8 cellular contexts compared by ENCODE assay signal in the genomic region with DNA sequence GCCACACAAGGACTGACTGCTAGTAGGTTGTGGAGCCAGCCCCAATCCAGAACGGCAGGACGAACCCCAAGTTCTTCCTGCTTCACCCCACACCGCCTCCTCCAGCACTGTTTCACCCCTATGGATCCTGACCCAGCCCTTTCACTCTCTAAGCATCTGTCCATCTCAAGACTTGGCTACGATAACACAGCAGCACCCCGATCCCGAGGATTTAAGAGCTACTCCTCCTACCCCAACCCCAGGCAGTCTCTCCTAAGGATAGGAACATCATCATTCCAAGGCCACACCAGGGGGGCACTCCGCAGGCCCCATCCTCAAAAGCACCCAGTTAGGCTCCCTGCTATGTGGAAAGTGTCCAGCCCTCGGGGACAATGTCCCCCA. TPM values are rescaled to one million over a fixed set of nuclear protein-coding genes. Genes with fewer than 3 reads are reported as not detected.
DNase-seq lines count a peak whose midpoint lies in the region; ATAC-seq, FAIRE-seq and TF ChIP-seq lines count a peak whose summit lies in the region.

No MANE protein-coding gene starts in this region.

- CTCF ChIA-PET in activated CD4-positive, alpha-beta T cell treated with anti-CD3 and anti-CD28 coated beads, Interleukin-2, amount 10 ng/mL, durations not matched to agents 7 days and 5 days (lab: Charles Lee): interaction anchor here (0.5 to 3.3 kb wide), 12 partner anchors 11 to 552 kb away, joined by 3 to 13 read pairs (median 4); a partner anchor contains a TSS

- H3K36me3 Mint-ChIP-seq in activated CD4-positive, alpha-beta T cell treated with anti-CD3 and anti-CD28 coated beads, Interleukin-2, amount 10 ng/mL, durations not matched to agents 7 days and 5 days (ENCODE audit: low read depth): peaks cover 13% of the 10 kb centered on the region

- H3K9me1 ChIP-seq in keratinocyte (ENCODE audit: control insufficient read depth, extremely low read depth, insufficient read depth, low read length): no peaks in the 10 kb centered on the region

- H3K4me3 Mint-ChIP-seq in activated CD4-positive, alpha-beta T cell treated with anti-CD3 and anti-CD28 coated beads, Interleukin-2, amount 10 ng/mL, durations not matched to agents 7 days and 5 days: peak overlapping the region; percentile 92

- H3K27me3 ChIP-seq in brain microvascular endothelial cell (replicated peaks) (no peaks in the 10 kb centered on the region), keratinocyte (ENCODE audit: control insufficient read depth, extremely low read depth, insufficient read depth, low read length) (no peaks in the 10 kb centered on the region), subcutaneous abdominal adipose tissue (ENCODE audit: control insufficient read depth in 5 of 5, insufficient read depth in 4 of 5, low read length in 5 of 5) (no peaks in the 10 kb centered on the region)

- DNase-seq in activated CD4-positive, alpha-beta T cell treated with anti-CD3 and anti-CD28 coated beads, Interleukin-2, amount 10 ng/mL, durations not matched to agents 7 days and 5 days: no peak
- DNase-seq in activated CD4-positive, alpha-beta T cell treated with anti-CD3 and anti-CD28 coated beads for 4 hours: no peak
- peak; percentile 16 for DNase-seq in M059J (ENCODE audit: low read depth)
- DNase-seq in brain microvascular endothelial cell: no peak
- no peak for DNase-seq in keratinocyte (ENCODE audit: low read depth, low spot score)
- DNase-seq in NCI-H524 treated with DMSO at 0.1 percent for 48 hours (lab: John Stamatoyannopoulos, UW): no peak

- H3K79me2 ChIP-seq in keratinocyte (ENCODE audit: control insufficient read depth, insufficient read depth, low read length): peaks cover 8% of the 10 kb centered on the region

- H2AFZ ChIP-seq in keratinocyte (ENCODE audit: control insufficient read depth, low read length): peak overlapping the region; percentile 64

- H3K4me1 Mint-ChIP-seq in activated CD4-positive, alpha-beta T cell treated with anti-CD3 and anti-CD28 coated beads, Interleukin-2, amount 10 ng/mL, durations not matched to agents 7 days and 5 days: peaks cover 26% of the 10 kb centered on the region

- no peaks in the 10 kb centered on the region for H3K9me3 Mint-ChIP-seq in activated CD4-positive, alpha-beta T cell treated with anti-CD3 and anti-CD28 coated beads, Interleukin-2, amount 10 ng/mL, durations not matched to agents 7 days and 5 days

- H3K9me3 ChIP-seq in keratinocyte (ENCODE audit: control insufficient read depth, low read depth, low read length): no peaks in the 10 kb centered on the region
- no peaks in the 10 kb centered on the region for H3K9me3 ChIP-seq in subcutaneous abdominal adipose tissue (ENCODE audit: control insufficient read depth in 5 of 5, low read length in 5 of 5)

- POLR2A ChIA-PET in activated CD4-positive, alpha-beta T cell treated with anti-CD3 and anti-CD28 coated beads, Interleukin-2, amount 10 ng/mL, durations not matched to agents 7 days and 5 days (lab: Charles Lee): no interaction called here

- H3K27ac ChIP-seq in brain microvascular endothelial cell (peak overlapping the region; percentile 51), keratinocyte (ENCODE audit: control insufficient read depth, insufficient read depth, low read length) (peak overlapping the region; percentile 48), subcutaneous abdominal adipose tissue (ENCODE audit: low read depth, low read length) (peak overlapping the region; percentile 79)

- peak overlapping the region; percentile 87 for H3K9ac ChIP-seq in keratinocyte (ENCODE audit: control insufficient read depth, extremely low read depth, insufficient read depth, low read length)
- peak overlapping the region; percentile 87 to 95 (median 91) for H3K9ac ChIP-seq in subcutaneous abdominal adipose tissue (ENCODE audit: low read length in 5 of 5)

- H4K20me1 ChIP-seq in keratinocyte (ENCODE audit: control insufficient read depth, extremely low read depth, insufficient read depth, low read length): no peaks in the 10 kb centered on the region

- peak overlapping the region; percentile 73 for H3K4me3 ChIP-seq in brain microvascular endothelial cell (ENCODE audit: low read depth, low read length)
- H3K4me3 ChIP-seq in keratinocyte (ENCODE audit: control insufficient read depth in 2 of 3, extremely low read depth in 1 of 3, insufficient read depth in 2 of 3, low read depth in 1 of 3, low read length in 3 of 3): peak overlapping the region; percentile 64 to 91 (median 85)
- H3K4me3 ChIP-seq in subcutaneous abdominal adipose tissue (ENCODE audit: low read depth in 1 of 5, low read length in 5 of 5): peak overlapping the region; percentile 75 to 95 (median 86)

- H3K36me3 ChIP-seq in brain microvascular endothelial cell (replicated peaks) (no peaks in the 10 kb centered on the region), keratinocyte (ENCODE audit: control insufficient read depth in 2 of 2, extremely low read depth in 1 of 2, insufficient read depth in 2 of 2, low read length in 2 of 2) (peaks cover 0 to 4% of the 10 kb centered on the region in 2 experiments), subcutaneous abdominal adipose tissue (ENCODE audit: control insufficient read depth in 5 of 5, insufficient read depth in 5 of 5, low read length in 5 of 5) (peaks cover 0 to 10% (median 4%) of the 10 kb centered on the region in 5 donors)

- peak overlapping the region; percentile 84 for H3K4me2 ChIP-seq in keratinocyte (ENCODE audit: control insufficient read depth, extremely low read depth, insufficient read depth, low read depth, low read length)

- TF ChIP-seq CTCF in brain microvascular endothelial cell (IDR thresholded peaks at IDR 0.05; ENCODE audit: low read depth, low read length, missing control alignments) (no peak), keratinocyte (optimal IDR thresholded peaks at IDR 0.05 in 1 of 3, IDR thresholded peaks at IDR 0.05 in 1 of 3, conservative IDR thresholded peaks at IDR 0.05 in 1 of 3; ENCODE audit: extremely low read depth in 1 of 3, insufficient read depth in 2 of 3, low read length in 3 of 3) (no peak)

- in situ Hi-C loops in brain microvascular endothelial cell (cut with HindIII; ENCODE audit: low pct_ligation_motif_present, low sequenced_read_pairs): no loop called here

- H3K4me1 ChIP-seq in keratinocyte (ENCODE audit: control insufficient read depth, extremely low read depth, insufficient read depth, low read length) (peaks cover 6% of the 10 kb centered on the region), subcutaneous abdominal adipose tissue (ENCODE audit: control insufficient read depth in 5 of 5, insufficient read depth in 5 of 5, low read length in 5 of 5) (peaks cover 4 to 18% (median 16%) of the 10 kb centered on the region in 5 donors)

- ATAC-seq in GM21526 (IDR thresholded peaks at IDR 0.05; ENCODE audit: low FRiP score, unreplicated experiment): no peak

- peak overlapping the region; percentile 91 for H3K27ac Mint-ChIP-seq in activated CD4-positive, alpha-beta T cell treated with anti-CD3 and anti-CD28 coated beads, Interleukin-2, amount 10 ng/mL, durations not matched to agents 7 days and 5 days

- dilution Hi-C loops in keratinocyte (cut with MboI; ENCODE audit: extremely low pct_ligation_motif_present, low sequenced_read_pairs): no loop called here

- no peaks in the 10 kb centered on the region for H3K27me3 Mint-ChIP-seq in activated CD4-positive, alpha-beta T cell treated with anti-CD3 and anti-CD28 coated beads, Interleukin-2, amount 10 ng/mL, durations not matched to agents 7 days and 5 days

- FAIRE-seq in keratinocyte (lab: Jason Lieb, UNC): no peak

RNA-seq across cellular contexts. Expression of a gene that starts 0.7 kb away (rescaled TPM):
- 10 to 100 TPM; 20.4 to 20.5 TPM for total RNA-seq in activated CD4-positive, alpha-beta T cell treated with anti-CD3 and anti-CD28 coated beads, Interleukin-2, amount 10 ng/mL, durations not matched to agents 7 days and 5 days
- total RNA-seq in M059J (2014; rRNA removed; shearing (Covaris generic)): 10.7 and 15.2 TPM in 2 replicates
- polyA plus RNA-seq in keratinocyte: 7.4 to 11.0 TPM (median 10.9 TPM) in 3 replicates
- 9.6 TPM for polyA plus RNA-seq in keratinocyte (2011; ENCODE audit: low read depth)
- polyA plus RNA-seq in keratinocyte (2011; cell fraction: cytosol; rRNA removed): 12.1 and 13.2 TPM in 2 replicates
- polyA plus RNA-seq in keratinocyte (2011; cell fraction: nucleus; rRNA removed): 9.7 and 11.2 TPM in 2 replicates
- polyA plus RNA-seq in keratinocyte (2012; ENCODE audit: low replicate concordance): 9.0 and 11.3 TPM in 2 replicates
- polyA minus RNA-seq in keratinocyte: 5.6 to 8.8 TPM (median 6.1 TPM) in 3 replicates
- polyA minus RNA-seq in keratinocyte (2011; cell fraction: cytosol; rRNA and poly(A)+ RNA removed): 6.5 TPM
- 3.4 and 8.7 TPM in 2 replicates for polyA minus RNA-seq in keratinocyte (2011; cell fraction: nucleus; rRNA and poly(A)+ RNA removed)

RNA-seq across cellular contexts. Expression of a gene that starts 16.8 kb away (rescaled TPM):
- total RNA-seq in activated CD4-positive, alpha-beta T cell treated with anti-CD3 and anti-CD28 coated beads, Interleukin-2, amount 10 ng/mL, durations not matched to agents 7 days and 5 days: 10 to 100 TPM; 47.7 to 55.2 TPM
- 17.3 and 19.0 TPM in 2 replicates for total RNA-seq in M059J (2014; rRNA removed; shearing (Covaris generic))
- 1.8 to 8.6 TPM (median 5.1 TPM) in 3 replicates for polyA plus RNA-seq in keratinocyte
- 1.6 TPM for polyA plus RNA-seq in keratinocyte (2011; ENCODE audit: low read depth)
- polyA plus RNA-seq in keratinocyte (2011; cell fraction: cytosol; rRNA removed): 1.9 and 3.7 TPM in 2 replicates
- 2.5 and 4.1 TPM in 2 replicates for polyA plus RNA-seq in keratinocyte (2011; cell fraction: nucleus; rRNA removed)
- polyA plus RNA-seq in keratinocyte (2012; ENCODE audit: low replicate concordance): 0.54 and 6.0 TPM in 2 replicates
- polyA minus RNA-seq in keratinocyte: 0.59 to 7.6 TPM (median 1.3 TPM) in 3 replicates
- 1.5 TPM for polyA minus RNA-seq in keratinocyte (2011; cell fraction: cytosol; rRNA and poly(A)+ RNA removed)
- 2.5 and 4.1 TPM in 2 replicates for polyA minus RNA-seq in keratinocyte (2011; cell fraction: nucleus; rRNA and poly(A)+ RNA removed)
